In the genomic region with DNA sequence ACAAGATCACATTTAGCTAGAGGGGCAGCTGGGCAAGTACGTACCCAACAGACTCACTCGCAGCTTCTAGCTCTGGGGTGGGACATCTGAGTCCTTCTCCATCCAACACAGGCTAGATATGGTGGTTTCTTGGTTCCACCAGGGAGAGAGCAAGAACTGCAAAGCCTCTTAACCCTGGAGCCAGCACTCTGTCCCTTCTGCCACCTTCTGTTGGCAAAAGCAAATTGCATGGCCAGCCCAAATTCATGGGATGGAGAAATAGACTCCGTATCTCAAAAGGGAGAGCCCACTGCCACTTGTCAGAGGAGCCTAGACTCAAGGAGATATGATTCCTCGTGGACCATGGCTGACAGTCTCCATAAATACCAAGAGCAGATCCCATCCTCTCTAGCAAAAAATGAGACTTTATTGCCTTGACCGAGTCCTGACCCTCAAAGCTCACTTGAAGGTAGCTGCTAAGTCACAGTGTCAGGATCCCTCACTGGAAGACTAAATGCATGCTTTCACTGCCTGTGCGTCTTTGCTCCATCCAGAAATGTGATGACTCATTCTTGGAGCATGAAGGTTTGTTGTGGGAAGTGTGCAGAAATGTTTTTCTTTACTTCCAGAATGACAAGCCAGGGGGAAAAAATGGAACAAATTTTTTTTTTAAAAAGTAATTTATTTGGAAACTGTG, we compare ENCODE assay signal across 9 cellular contexts. TPM values are rescaled to one million over a fixed set of nuclear protein-coding genes. Genes with fewer than 3 reads are reported as not detected.
DNase-seq lines count a peak whose midpoint lies in the region; ATAC-seq and TF ChIP-seq lines count a peak whose summit lies in the region.
"Had no signal": no experiment of that assay in that cellular context is flagged by ENCODE, and none has a peak within 500 bp of the region (broad histone marks: within the 10 kb centered on the region; RNA-seq: fewer than 3 reads in every experiment).

No MANE protein-coding gene starts in this region.

- no peak overlapping the region for H3K27ac ChIP-seq in gastroesophageal sphincter

- no peaks in the 10 kb centered on the region for H3K27me3 ChIP-seq in gastroesophageal sphincter

- peaks cover 8 to 29% (median 12%) of the 10 kb centered on the region in 7 donors for H3K9me3 Mint-ChIP-seq in CD14-positive monocyte
- no peaks in the 10 kb centered on the region for H3K9me3 Mint-ChIP-seq in activated T-cell treated with anti-CD3 and anti-CD28 coated beads, Interleukin-2, amount 50 U/mL, for 4 hours

- TF ChIP-seq CTCF in GM20000 (IDR thresholded peaks at IDR 0.05; ENCODE audit: extremely low read depth, missing control alignments) (peak; percentile 33), gastroesophageal sphincter (IDR thresholded peaks at IDR 0.05) (peak in 3 of 4 experiments; percentile 33 to 39 (median 38)), CD14-positive monocyte (IDR thresholded peaks at IDR 0.05) (no peak)

- intact Hi-C loops in CD14-positive monocyte (cut with micrococcal nuclease) = no loop called here

- H3K4me1 ChIP-seq in gastroesophageal sphincter = no peaks in the 10 kb centered on the region

- H3K36me3 Mint-ChIP-seq in CD14-positive monocyte = no peaks in the 10 kb centered on the region
- H3K36me3 Mint-ChIP-seq in activated T-cell treated with anti-CD3 and anti-CD28 coated beads, Interleukin-2, amount 50 U/mL, for 4 hours (ENCODE audit: insufficient read depth) = no peaks in the 10 kb centered on the region
- H3K36me3 Mint-ChIP-seq: activated naive CD8-positive, alpha-beta T cell had no signal

- TF ChIP-seq EP300 in gastroesophageal sphincter (IDR thresholded peaks at IDR 0.05) = no peak

- H3K9me3 ChIP-seq in gastroesophageal sphincter = peaks cover 0 to 12% (median 0%) of the 10 kb centered on the region in 3 donors

- H3K4me1 Mint-ChIP-seq in CD14-positive monocyte = no peaks in the 10 kb centered on the region
- no peaks in the 10 kb centered on the region for H3K4me1 Mint-ChIP-seq in activated T-cell treated with anti-CD3 and anti-CD28 coated beads, Interleukin-2, amount 50 U/mL, for 4 hours (ENCODE audit: low read depth)

- H3K27ac Mint-ChIP-seq in CD14-positive monocyte = no peak overlapping the region
- H3K27ac Mint-ChIP-seq: activated naive CD8-positive, alpha-beta T cell had no signal

- H3K4me3 ChIP-seq in gastroesophageal sphincter = no peak overlapping the region

- H3K27me3 Mint-ChIP-seq in CD14-positive monocyte (ENCODE audit: low read depth in 3 of 3) = peaks cover 3 to 10% (median 3%) of the 10 kb centered on the region in 3 donors
- H3K27me3 Mint-ChIP-seq in activated T-cell treated with anti-CD3 and anti-CD28 coated beads, Interleukin-2, amount 50 U/mL, for 4 hours (ENCODE audit: low read depth) = peaks cover 8% of the 10 kb centered on the region

- ATAC-seq in gastroesophageal sphincter (no peak), HG02973 (IDR thresholded peaks at IDR 0.05; ENCODE audit: unreplicated experiment) (no peak)
- no peak for ATAC-seq in activated T-cell treated with anti-CD3 and anti-CD28 coated beads, Interleukin-2, amount 50 U/mL, for 4 hours

- DNase-seq in 8988T = peak; percentile 45
- no peak for DNase-seq in GM20000 (ENCODE audit: low spot score)
- DNase-seq in RKO (ENCODE audit: low spot score) = peak; percentile 37
- DNase-seq in activated CD8-positive, alpha-beta memory T cell treated with anti-CD3 and anti-CD28 coated beads for 24 hours = no peak
- no peak for DNase-seq in CD14-positive monocyte (ENCODE audit: low spot score)
- no peak for DNase-seq in activated T-cell treated with anti-CD3 and anti-CD28 coated beads, Interleukin-2, amount 50 U/mL, for 4 hours

- H3K4me3 Mint-ChIP-seq in CD14-positive monocyte = no peak overlapping the region
- no peak overlapping the region for H3K4me3 Mint-ChIP-seq in activated T-cell treated with anti-CD3 and anti-CD28 coated beads, Interleukin-2, amount 50 U/mL, for 4 hours
- H3K4me3 Mint-ChIP-seq: activated naive CD8-positive, alpha-beta T cell had no signal

- 45 to 53% methylated on average over 4 to 5 of the region's 6 CpGs for WGBS in gastroesophageal sphincter (ENCODE audit: low coverage in 1 of 2), 2 donors

- no peaks in the 10 kb centered on the region for H3K36me3 ChIP-seq in gastroesophageal sphincter

- TF ChIP-seq POLR2A in gastroesophageal sphincter (IDR thresholded peaks at IDR 0.05) = no peak

RNA-seq across cellular contexts. Expression of a gene that starts 28.8 kb away (rescaled TPM):
- total RNA-seq in gastroesophageal sphincter = 10 to 100 TPM; 40.8 to 69.1 (median 63.2) TPM
- polyA plus RNA-seq in CD14-positive monocyte = not detected
- under 1 TPM; 0.10 to 0.16 (median 0.11) TPM for total RNA-seq in activated T-cell treated with anti-CD3 and anti-CD28 coated beads, Interleukin-2, amount 50 U/mL, for 4 hours

Comparison
In these comparisons a context has a peak if more than half of its experiments do, and no peak if none do; other contexts are left out.
1. DNase-seq: peak in 8988T (single experiment) and RKO (single experiment); none in GM20000 (single experiment), activated CD8-positive, alpha-beta memory T cell treated with anti-CD3 and anti-CD28 coated beads for 24 hours (single experiment), CD14-positive monocyte (single experiment) and activated T-cell treated with anti-CD3 and anti-CD28 coated beads, Interleukin-2, amount 50 U/mL, for 4 hours (single experiment).
2. RNA of a gene that starts 28.8 kb away (total RNA-seq): 40.8 to 69.1 TPM in gastroesophageal sphincter; 0.10 to 0.16 TPM in activated T-cell treated with anti-CD3 and anti-CD28 coated beads, Interleukin-2, amount 50 U/mL, for 4 hours; every median in the first group is over 10 times any median in the second.